In the genomic region with DNA sequence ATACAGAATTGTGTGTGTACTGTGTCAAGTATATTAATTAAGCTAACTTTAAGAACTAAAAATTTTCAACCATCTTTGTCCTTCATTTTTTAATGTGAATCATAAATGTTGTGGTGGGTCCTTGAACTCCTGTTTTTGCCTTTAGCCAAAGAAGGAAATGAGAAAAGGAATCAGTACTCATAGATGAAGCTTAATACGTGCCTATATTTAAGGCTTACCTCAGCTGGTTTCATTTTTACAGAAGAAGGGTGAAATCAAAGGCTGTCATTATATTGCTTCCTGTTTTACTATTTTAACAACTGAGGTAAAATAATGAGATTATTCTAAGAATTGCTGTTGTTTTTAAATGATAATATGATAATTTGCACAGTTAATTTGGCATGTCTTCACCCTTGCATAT, we compare ENCODE assay signal across 13 cellular contexts. TPM values are rescaled to one million over a fixed set of nuclear protein-coding genes. Genes with fewer than 3 reads are reported as not detected.
DNase-seq lines count a peak whose midpoint lies in the region; ATAC-seq and TF ChIP-seq lines count a peak whose summit lies in the region.
"Had no signal": no experiment of that assay in that cellular context is flagged by ENCODE, and none has a peak within 500 bp of the region (broad histone marks: within the 10 kb centered on the region; RNA-seq: fewer than 3 reads in every experiment).

No MANE protein-coding gene starts in this region.

- no peak overlapping the region for H2AFZ ChIP-seq in smooth muscle cell (ENCODE audit: low read depth)
- H2AFZ ChIP-seq: parathyroid adenoma had no signal

- no peaks in the 10 kb centered on the region for H3F3A ChIP-seq in smooth muscle cell (ENCODE audit: low read depth)

- no peak overlapping the region for H3K27ac Mint-ChIP-seq in stimulated activated naive CD8-positive, alpha-beta T cell treated with anti-CD3 and anti-CD28 coated beads, Interleukin-15, Interleukin-2, amounts not matched to agents 100 ng/mL and 50 ng/mL, for 24 hours

- no peaks in the 10 kb centered on the region for H3K9me3 Mint-ChIP-seq in stimulated activated naive CD8-positive, alpha-beta T cell treated with anti-CD3 and anti-CD28 coated beads, Interleukin-15, Interleukin-2, amounts not matched to agents 100 ng/mL and 50 ng/mL, for 24 hours

- no peak overlapping the region for H3K9ac ChIP-seq in smooth muscle cell (ENCODE audit: low read depth)
- H3K9ac ChIP-seq: parathyroid adenoma had no signal

- peak overlapping the region; percentile 40 for H3K4me3 Mint-ChIP-seq in stimulated activated naive CD8-positive, alpha-beta T cell treated with anti-CD3 and anti-CD28 coated beads, Interleukin-15, Interleukin-2, amounts not matched to agents 100 ng/mL and 50 ng/mL, for 24 hours

- WGBS in smooth muscle cell (ENCODE audit: low lambda C conversion rate): 85% methylated on average over 1 of the region's 1 CpG

- no peak for TF ChIP-seq CTCF in smooth muscle cell (IDR thresholded peaks at IDR 0.05; ENCODE audit: borderline replicate concordance, insufficient read depth, poor library complexity, severe bottlenecking)

- H3K36me3 Mint-ChIP-seq in stimulated activated naive CD8-positive, alpha-beta T cell treated with anti-CD3 and anti-CD28 coated beads, Interleukin-15, Interleukin-2, amounts not matched to agents 100 ng/mL and 50 ng/mL, for 24 hours (ENCODE audit: low read depth): no peaks in the 10 kb centered on the region

- in situ Hi-C loops in SK-MEL-5 (cut with HindIII; ENCODE audit: low pct_unique_long_range_greater_than_20kb, low sequenced_read_pairs): no loop called here

- H3K4me2 ChIP-seq in smooth muscle cell: no peak overlapping the region

- no peak overlapping the region for H3K27ac ChIP-seq in smooth muscle cell (ENCODE audit: low read depth)
- H3K27ac ChIP-seq: foreskin keratinocyte, parathyroid adenoma had no signal

- no peaks in the 10 kb centered on the region for H3K27me3 Mint-ChIP-seq in stimulated activated naive CD8-positive, alpha-beta T cell treated with anti-CD3 and anti-CD28 coated beads, Interleukin-15, Interleukin-2, amounts not matched to agents 100 ng/mL and 50 ng/mL, for 24 hours

- H3K4me1 Mint-ChIP-seq in stimulated activated naive CD8-positive, alpha-beta T cell treated with anti-CD3 and anti-CD28 coated beads, Interleukin-15, Interleukin-2, amounts not matched to agents 100 ng/mL and 50 ng/mL, for 24 hours (ENCODE audit: low read depth): peaks cover 21% of the 10 kb centered on the region

- no peaks in the 10 kb centered on the region for H3K27me3 ChIP-seq in smooth muscle cell (ENCODE audit: low read depth)
- H3K27me3 ChIP-seq: BLaER1 treated with 17β-estradiol and CSF1 and Interleukin-3, amounts not matched to agents 10 nM and 100 nM; foreskin keratinocyte had no signal

- no peak for ATAC-seq in stimulated activated naive CD8-positive, alpha-beta T cell treated with anti-CD3 and anti-CD28 coated beads, Interleukin-15, Interleukin-2, amounts not matched to agents 100 U/mL and 50 U/mL, for 24 hours
- ATAC-seq in HG03039 (IDR thresholded peaks at IDR 0.05; ENCODE audit: unreplicated experiment): peak; percentile 79
- ATAC-seq: foreskin keratinocyte had no signal

- H3K79me2 ChIP-seq in smooth muscle cell (ENCODE audit: low read depth): no peaks in the 10 kb centered on the region
- H3K79me2 ChIP-seq: parathyroid adenoma had no signal

- DNase-seq in stimulated activated naive CD8-positive, alpha-beta T cell treated with anti-CD3 and anti-CD28 coated beads, Interleukin-15, Interleukin-2, amounts not matched to agents 100 U/mL and 50 U/mL, for 24 hours: no peak
- peak; percentile 38 for DNase-seq in SK-MEL-5 (ENCODE audit: low read depth, low spot score)
- no peak for DNase-seq in smooth muscle cell (lab: John Stamatoyannopoulos, UW; ENCODE audit: unreplicated experiment)
- DNase-seq in cortex of kidney (lab: John Stamatoyannopoulos, UW): no peak
- DNase-seq in SKM-1 treated with dmso at 0.1 percent for 144 hours (lab: John Stamatoyannopoulos, UW; ENCODE audit: unreplicated experiment): no peak
- no peak for DNase-seq in SW480 (ENCODE audit: low spot score)
- DNase-seq: activated gamma-delta T cell treated with Interleukin-2 at 50 U/mL for 16 hours, foreskin keratinocyte, SHP77 had no signal

- H3K36me3 ChIP-seq in smooth muscle cell (ENCODE audit: low read depth): no peaks in the 10 kb centered on the region
- H3K36me3 ChIP-seq: BLaER1 treated with 17β-estradiol and CSF1 and Interleukin-3, amounts not matched to agents 10 nM and 100 nM had no signal

- H4K20me1 ChIP-seq in smooth muscle cell (ENCODE audit: low read depth): no peaks in the 10 kb centered on the region
- H4K20me1 ChIP-seq: BLaER1 treated with 17β-estradiol and CSF1 and Interleukin-3, amounts not matched to agents 10 nM and 100 nM had no signal

- no peaks in the 10 kb centered on the region for H3K9me3 ChIP-seq in smooth muscle cell (replicated peaks; ENCODE audit: low read depth)
- H3K9me3 ChIP-seq: BLaER1 treated with 17β-estradiol and CSF1 and Interleukin-3, amounts not matched to agents 10 nM and 100 nM had no signal

- no peaks in the 10 kb centered on the region for H3K4me1 ChIP-seq in smooth muscle cell (ENCODE audit: low read depth)
- H3K4me1 ChIP-seq: foreskin keratinocyte had no signal

- H3K4me3 ChIP-seq in smooth muscle cell: no peak overlapping the region

RNA-seq across cellular contexts. Expression of gene SNX13, which starts 6.3 kb away (rescaled TPM):
- 43.6 and 54.7 TPM in 2 replicates for total RNA-seq in SK-MEL-5 (2014; rRNA removed; shearing (Covaris generic))
- polyA plus RNA-seq in SK-MEL-5 (2015; cell fraction: cytosol; rRNA removed): 22.4 and 29.0 TPM in 2 replicates
- polyA plus RNA-seq in SK-MEL-5 (2015; cell fraction: nucleus; rRNA removed): 45.2 and 50.7 TPM in 2 replicates
- total RNA-seq in smooth muscle cell: 44.0 and 59.6 TPM in 2 replicates
- polyA plus RNA-seq in smooth muscle cell: 17.0 TPM in 2 replicates
